Comparison of ENCODE assay signal across 22 cellular contexts in the genomic region with DNA sequence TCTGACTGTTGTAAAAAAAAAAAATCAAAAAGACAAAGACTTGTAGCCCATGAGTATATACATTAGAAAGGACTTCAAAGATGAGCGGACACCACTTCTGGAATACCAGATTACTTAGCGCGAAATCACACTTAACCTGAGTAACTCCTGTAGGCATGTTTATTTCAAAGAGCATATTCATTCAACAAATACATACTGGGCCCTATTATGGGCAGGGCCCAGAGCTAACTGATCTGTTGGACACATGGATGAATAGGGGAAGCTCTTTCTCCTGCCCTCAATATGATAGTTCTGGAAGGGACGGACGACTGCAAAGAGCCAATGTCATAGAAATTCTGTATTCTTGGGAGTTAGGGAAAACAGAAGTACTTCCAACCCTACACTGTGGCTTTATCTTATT. TPM values are rescaled to one million over a fixed set of nuclear protein-coding genes. Genes with fewer than 3 reads are reported as not detected.
DNase-seq lines count a peak whose midpoint lies in the region; ATAC-seq, FAIRE-seq and TF ChIP-seq lines count a peak whose summit lies in the region.
"Had no signal": no experiment of that assay in that cellular context is flagged by ENCODE, and none has a peak within 500 bp of the region (broad histone marks: within the 10 kb centered on the region; RNA-seq: fewer than 3 reads in every experiment).

No MANE protein-coding gene starts in this region.

- no peak overlapping the region for H3K4me3 Mint-ChIP-seq in activated naive CD4-positive, alpha-beta T cell treated with anti-CD3 and anti-CD28 coated beads, Interleukin-2, amount 50 U/mL, for 24 hours
- no peak overlapping the region for H3K4me3 Mint-ChIP-seq in WTC11
- no peak overlapping the region for H3K4me3 Mint-ChIP-seq in stimulated activated effector memory CD8-positive, alpha-beta T cell treated with anti-CD3 and anti-CD28 coated beads, Interleukin-12 subunit alpha, Interleukin-12 subunit beta, amount 100 ng/mL, for 72 hours

- ATAC-seq in WTC11: no peak
- no peak for ATAC-seq in stimulated activated effector memory CD8-positive, alpha-beta T cell treated with anti-CD3 and anti-CD28 coated beads, Interleukin-12 subunit alpha, Interleukin-12 subunit beta, amount 100 ng/mL, for 72 hours

- peaks cover 1% of the 10 kb centered on the region for H3K36me3 Mint-ChIP-seq in activated naive CD4-positive, alpha-beta T cell treated with anti-CD3 and anti-CD28 coated beads, Interleukin-2, amount 50 U/mL, for 24 hours
- no peaks in the 10 kb centered on the region for H3K36me3 Mint-ChIP-seq in WTC11
- H3K36me3 Mint-ChIP-seq in stimulated activated effector memory CD8-positive, alpha-beta T cell treated with anti-CD3 and anti-CD28 coated beads, Interleukin-12 subunit alpha, Interleukin-12 subunit beta, amount 100 ng/mL, for 72 hours: peaks cover 53% of the 10 kb centered on the region

- FAIRE-seq in GM19239 (lab: Jason Lieb, UNC): peak; percentile 86
- FAIRE-seq: A204.1, D721Med had no signal

- POLR2A ChIA-PET in WTC11 (lab: Charles Lee): no interaction called here

- CTCF ChIA-PET in WTC11 (lab: Charles Lee): no interaction called here

- DNase-seq in activated naive CD4-positive, alpha-beta T cell treated with Interleukin-2 at 50 U/mL for 16 hours: no peak
- no peak for DNase-seq in GM19239 (ENCODE audit: insufficient read length, low spot score)
- DNase-seq in WTC11 (ENCODE audit: low spot score): no peak
- no peak for DNase-seq in stimulated activated effector memory CD8-positive, alpha-beta T cell treated with anti-CD3 and anti-CD28 coated beads, Interleukin-12 subunit alpha, Interleukin-12 subunit beta, amount 100 ng/mL, for 72 hours (ENCODE audit: low spot score in 2 of 2)
- DNase-seq in T1000 (lab: John Stamatoyannopoulos, UW): no peak
- no peak for DNase-seq in HT-29 (ENCODE audit: low spot score)
- DNase-seq: DMS53, GDM1, GOT3, HCEC 1CT, KG1, NCI-H1105, NCI-H146, NCI-H2029, NCI-H2171, NCI-H345, NCI-H524 treated with DMSO at 0.1 percent for 48 hours, NCI-H82, Right ventricle myocardium superior had no signal

- no peaks in the 10 kb centered on the region for H3K27me3 Mint-ChIP-seq in activated naive CD4-positive, alpha-beta T cell treated with anti-CD3 and anti-CD28 coated beads, Interleukin-2, amount 50 U/mL, for 24 hours
- H3K27me3 Mint-ChIP-seq in WTC11 (ENCODE audit: low read depth): no peaks in the 10 kb centered on the region; the same call in 1 of the 2 replicates

- peaks cover 37% of the 10 kb centered on the region for H3K4me1 Mint-ChIP-seq in activated naive CD4-positive, alpha-beta T cell treated with anti-CD3 and anti-CD28 coated beads, Interleukin-2, amount 50 U/mL, for 24 hours
- peaks cover 38% of the 10 kb centered on the region for H3K4me1 Mint-ChIP-seq in WTC11
- peaks cover 66% of the 10 kb centered on the region for H3K4me1 Mint-ChIP-seq in stimulated activated effector memory CD8-positive, alpha-beta T cell treated with anti-CD3 and anti-CD28 coated beads, Interleukin-12 subunit alpha, Interleukin-12 subunit beta, amount 100 ng/mL, for 72 hours

- TF ChIP-seq CTCF in WTC11 (IDR thresholded peaks at IDR 0.05): no peak

- H3K9me3 Mint-ChIP-seq in activated naive CD4-positive, alpha-beta T cell treated with anti-CD3 and anti-CD28 coated beads, Interleukin-2, amount 50 U/mL, for 24 hours: no peaks in the 10 kb centered on the region
- H3K9me3 Mint-ChIP-seq in WTC11: no peaks in the 10 kb centered on the region
- H3K9me3 Mint-ChIP-seq in stimulated activated effector memory CD8-positive, alpha-beta T cell treated with anti-CD3 and anti-CD28 coated beads, Interleukin-12 subunit alpha, Interleukin-12 subunit beta, amount 100 ng/mL, for 72 hours: no peaks in the 10 kb centered on the region

- H3K27ac Mint-ChIP-seq in activated naive CD4-positive, alpha-beta T cell treated with anti-CD3 and anti-CD28 coated beads, Interleukin-2, amount 50 U/mL, for 24 hours: peak overlapping the region; percentile 65
- peak overlapping the region; percentile 43; the same call in 1 of the 2 replicates for H3K27ac Mint-ChIP-seq in WTC11
- H3K27ac Mint-ChIP-seq in stimulated activated effector memory CD8-positive, alpha-beta T cell treated with anti-CD3 and anti-CD28 coated beads, Interleukin-12 subunit alpha, Interleukin-12 subunit beta, amount 100 ng/mL, for 72 hours: peak overlapping the region; percentile 60

TF ChIP-seq in WTC11, 78 proteins besides CTCF, POLR2A, EP300 and RAD21 (continues in another document):
- no peak for TF ChIP-seq IRF2 (CRISPR knock-in tag; IDR thresholded peaks at IDR 0.05; ENCODE audit: borderline replicate concordance, low read depth)
- no peak for TF ChIP-seq ESRRA (CRISPR knock-in tag; IDR thresholded peaks at IDR 0.05; ENCODE audit: borderline replicate concordance)
- TF ChIP-seq NR1H2 (CRISPR knock-in tag; IDR thresholded peaks at IDR 0.05): no peak
- TF ChIP-seq, protein P1, sequence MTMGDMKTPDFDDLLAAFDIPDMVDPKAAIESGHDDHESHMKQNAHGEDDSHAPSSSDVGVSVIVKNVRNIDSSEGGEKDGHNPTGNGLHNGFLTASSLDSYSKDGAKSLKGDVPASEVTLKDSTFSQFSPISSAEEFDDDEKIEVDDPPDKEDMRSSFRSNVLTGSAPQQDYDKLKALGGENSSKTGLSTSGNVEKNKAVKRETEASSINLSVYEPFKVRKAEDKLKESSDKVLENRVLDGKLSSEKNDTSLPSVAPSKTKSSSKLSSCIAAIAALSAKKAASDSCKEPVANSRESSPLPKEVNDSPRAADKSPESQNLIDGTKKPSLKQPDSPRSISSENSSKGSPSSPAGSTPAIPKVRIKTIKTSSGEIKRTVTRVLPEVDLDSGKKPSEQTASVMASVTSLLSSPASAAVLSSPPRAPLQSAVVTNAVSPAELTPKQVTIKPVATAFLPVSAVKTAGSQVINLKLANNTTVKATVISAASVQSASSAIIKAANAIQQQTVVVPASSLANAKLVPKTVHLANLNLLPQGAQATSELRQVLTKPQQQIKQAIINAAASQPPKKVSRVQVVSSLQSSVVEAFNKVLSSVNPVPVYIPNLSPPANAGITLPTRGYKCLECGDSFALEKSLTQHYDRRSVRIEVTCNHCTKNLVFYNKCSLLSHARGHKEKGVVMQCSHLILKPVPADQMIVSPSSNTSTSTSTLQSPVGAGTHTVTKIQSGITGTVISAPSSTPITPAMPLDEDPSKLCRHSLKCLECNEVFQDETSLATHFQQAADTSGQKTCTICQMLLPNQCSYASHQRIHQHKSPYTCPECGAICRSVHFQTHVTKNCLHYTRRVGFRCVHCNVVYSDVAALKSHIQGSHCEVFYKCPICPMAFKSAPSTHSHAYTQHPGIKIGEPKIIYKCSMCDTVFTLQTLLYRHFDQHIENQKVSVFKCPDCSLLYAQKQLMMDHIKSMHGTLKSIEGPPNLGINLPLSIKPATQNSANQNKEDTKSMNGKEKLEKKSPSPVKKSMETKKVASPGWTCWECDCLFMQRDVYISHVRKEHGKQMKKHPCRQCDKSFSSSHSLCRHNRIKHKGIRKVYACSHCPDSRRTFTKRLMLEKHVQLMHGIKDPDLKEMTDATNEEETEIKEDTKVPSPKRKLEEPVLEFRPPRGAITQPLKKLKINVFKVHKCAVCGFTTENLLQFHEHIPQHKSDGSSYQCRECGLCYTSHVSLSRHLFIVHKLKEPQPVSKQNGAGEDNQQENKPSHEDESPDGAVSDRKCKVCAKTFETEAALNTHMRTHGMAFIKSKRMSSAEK (CRISPR knock-in tag; IDR thresholded peaks at IDR 0.05; ENCODE audit: borderline replicate concordance): no peak
- TF ChIP-seq MAX (CRISPR knock-in tag; IDR thresholded peaks at IDR 0.05): no peak
- no peak for TF ChIP-seq ATF6 (CRISPR knock-in tag; IDR thresholded peaks at IDR 0.05)

RNA-seq across cellular contexts. Expression of gene MAN1A1, which starts 12.3 kb away (rescaled TPM):
- total RNA-seq in WTC11 (2021): 6.8 to 6.9 TPM (median 6.8 TPM) in 3 replicates
- 16.1 and 17.9 TPM in 2 replicates for total RNA-seq in HT-29 (2014; rRNA removed; shearing (Covaris generic))
